Comparison of ENCODE assay signal across 8 cellular contexts in genomic region chr12:32305163-32305562, GRCh38.
DNase-seq lines count a peak whose midpoint lies in the region; ATAC-seq and TF ChIP-seq lines count a peak whose summit lies in the region.

No MANE protein-coding gene starts in this region.

- H3K4me2 ChIP-seq in GM23338, result no peak overlapping the region

- H3K36me3 ChIP-seq in CD8-positive, alpha-beta T cell (ENCODE audit: insufficient read depth, low read length), result no peaks in the 10 kb centered on the region
- H3K36me3 ChIP-seq in liver (ENCODE audit: control insufficient read depth in 4 of 4, insufficient read depth in 3 of 4, low read depth in 1 of 4, low read length in 3 of 4), result no peaks in the 10 kb centered on the region
- no peaks in the 10 kb centered on the region for H3K36me3 ChIP-seq in GM23338 (ENCODE audit: insufficient read depth)

- peak; percentile 72 for TF ChIP-seq CTCF in CD8-positive, alpha-beta T cell (IDR thresholded peaks at IDR 0.05)
- TF ChIP-seq CTCF in HL-60 (IDR thresholded peaks at IDR 0.05; ENCODE audit: insufficient read depth, low read length) (peak; percentile 1), WI38 (IDR thresholded peaks at IDR 0.05; ENCODE audit: low read depth, low read length) (peak; percentile 20; the same call in 1 of the 2 replicates), liver (IDR thresholded peaks at IDR 0.05; ENCODE audit: low read depth, low read length, missing input control) (peak; percentile 36), GM23338 (conservative IDR thresholded peaks at IDR 0.05; ENCODE audit: low read depth in 2 of 2) (peak in 1 of 2 experiments; percentile 56; a peak in 3 of 4 replicates)

- no peaks in the 10 kb centered on the region for H3K9me3 ChIP-seq in CD8-positive, alpha-beta T cell (ENCODE audit: low read length)
- H3K9me3 ChIP-seq in liver (ENCODE audit: control insufficient read depth in 4 of 4, low read length in 3 of 4), result no peaks in the 10 kb centered on the region

- H3K27ac ChIP-seq in CD8-positive, alpha-beta T cell (ENCODE audit: low read depth, low read length), result no peak overlapping the region
- H3K27ac ChIP-seq in HL-60 (replicated peaks), result no peak overlapping the region
- no peak overlapping the region for H3K27ac ChIP-seq in liver (ENCODE audit: low read depth in 1 of 2, low read length in 2 of 2)
- H3K27ac ChIP-seq in GM23338 (ENCODE audit: low read depth), result no peak overlapping the region

- no peaks in the 10 kb centered on the region for H3K4me1 ChIP-seq in CD8-positive, alpha-beta T cell (ENCODE audit: insufficient read depth, low read length)
- H3K4me1 ChIP-seq in liver (ENCODE audit: control insufficient read depth in 4 of 4, insufficient read depth in 4 of 4, low read length in 3 of 4) (no peaks in the 10 kb centered on the region), GM23338 (ENCODE audit: insufficient read depth) (no peaks in the 10 kb centered on the region)

- ATAC-seq in CD8-positive, alpha-beta T cell, result no peak
- ATAC-seq in GM18873 (IDR thresholded peaks at IDR 0.05; ENCODE audit: low FRiP score, unreplicated experiment) (no peak), GM19035 (IDR thresholded peaks at IDR 0.05; ENCODE audit: unreplicated experiment) (no peak), GM23338 (no peak)

- no peaks in the 10 kb centered on the region for H3K27me3 ChIP-seq in CD8-positive, alpha-beta T cell (ENCODE audit: insufficient read depth, low read length)
- H3K27me3 ChIP-seq in HL-60 (ENCODE audit: insufficient read depth, poor library complexity, severe bottlenecking) (no peaks in the 10 kb centered on the region), liver (ENCODE audit: control insufficient read depth in 4 of 4, insufficient read depth in 4 of 4, low read length in 3 of 4) (no peaks in the 10 kb centered on the region), GM23338 (ENCODE audit: insufficient read depth) (no peaks in the 10 kb centered on the region)

- no peaks in the 10 kb centered on the region for H3K9me3 Mint-ChIP-seq in CD8-positive, alpha-beta T cell
- no peaks in the 10 kb centered on the region for H3K9me3 Mint-ChIP-seq in GM23338

- peak in 1 of 7 experiments; percentile 11 for DNase-seq in CD8-positive, alpha-beta T cell
- DNase-seq in HL-60 (ENCODE audit: low read depth in 1 of 2, low spot score in 1 of 2), result peak in 1 of 2 experiments; percentile 7
- no peak for DNase-seq in stimulated activated naive CD4-positive, alpha-beta T cell treated with Interleukin-2 at 50 U/mL for 16 hours (lab: John Stamatoyannopoulos, UW)
- DNase-seq in GM23338 (ENCODE audit: low spot score), result no peak

- H4K20me1 ChIP-seq in GM23338 (replicated peaks; ENCODE audit: insufficient read depth), result no peaks in the 10 kb centered on the region; the same call in 1 of the 2 replicates

- H3K27ac Mint-ChIP-seq in CD8-positive, alpha-beta T cell, result no peak overlapping the region
- H3K27ac Mint-ChIP-seq in GM23338, result no peak overlapping the region

- H3K9ac ChIP-seq in liver (ENCODE audit: low read depth in 1 of 2, low read length in 2 of 2), result no peak overlapping the region

- H3K4me3 ChIP-seq in CD8-positive, alpha-beta T cell (ENCODE audit: low read depth, low read length), result no peak overlapping the region
- no peak overlapping the region for H3K4me3 ChIP-seq in HL-60 (replicated peaks; ENCODE audit: insufficient read depth, low read length)
- H3K4me3 ChIP-seq in WI38 (ENCODE audit: low read depth, low read length), result no peak overlapping the region
- no peak overlapping the region for H3K4me3 ChIP-seq in liver (ENCODE audit: low read depth in 1 of 3, low read length in 3 of 3)
- H3K4me3 ChIP-seq in GM23338, result no peak overlapping the region

- H3K36me3 Mint-ChIP-seq in CD8-positive, alpha-beta T cell, result peaks cover 9% of the 10 kb centered on the region
- peaks cover 11% of the 10 kb centered on the region; the same call in 2 of the 3 replicates for H3K36me3 Mint-ChIP-seq in GM23338 (ENCODE audit: low read depth)

- H3F3A ChIP-seq in GM23338 (replicated peaks; ENCODE audit: low read depth), result peaks cover 7% of the 10 kb centered on the region; the same call in 1 of the 2 replicates

- H3K79me2 ChIP-seq in GM23338 (replicated peaks; ENCODE audit: insufficient read depth), result peaks cover 6% of the 10 kb centered on the region; the same call in 1 of the 2 replicates

- no peaks in the 10 kb centered on the region for H3K9me2 ChIP-seq in GM23338 (ENCODE audit: insufficient read depth)

- no peaks in the 10 kb centered on the region for H3K27me3 Mint-ChIP-seq in CD8-positive, alpha-beta T cell (ENCODE audit: low read depth)
- no peaks in the 10 kb centered on the region for H3K27me3 Mint-ChIP-seq in GM23338 (ENCODE audit: insufficient read depth, low read depth, poor library complexity)

- CTCF ChIA-PET in CD8-positive, alpha-beta T cell (lab: Charles Lee), result interaction anchor here (1.0 to 4.8 kb wide), 5 partner anchors 244 to 652 kb away, joined by 3 to 39 read pairs (median 4); no protein-coding TSS in a partner anchor

- no peak overlapping the region for H3K4me3 Mint-ChIP-seq in CD8-positive, alpha-beta T cell
- no peak overlapping the region for H3K4me3 Mint-ChIP-seq in GM23338

- peaks cover 5% of the 10 kb centered on the region for H3K4me1 Mint-ChIP-seq in CD8-positive, alpha-beta T cell (ENCODE audit: low read depth)
- H3K4me1 Mint-ChIP-seq in GM23338, result peaks cover 8% of the 10 kb centered on the region

- POLR2A ChIA-PET in CD8-positive, alpha-beta T cell (lab: Charles Lee), result no interaction called here

- intact Hi-C loops in CD8-positive, alpha-beta T cell (cut with DNase I, micrococcal nuclease), result loop anchor here (1.0 to 10.0 kb wide), 8 partner anchors 245 to 1030 kb away; no protein-coding TSS in a partner anchor

- no peak overlapping the region for H2AFZ ChIP-seq in GM23338

- TF ChIP-seq RAD21 in liver (IDR thresholded peaks at IDR 0.05), result peak; percentile 68 to 76

- 72% methylated on average over 1 of the region's 1 CpG for WGBS in liver

TF ChIP-seq in liver, 16 proteins besides CTCF, POLR2A, EP300 and RAD21 (continues in another document):
- no peak for TF ChIP-seq FOXA2 (IDR thresholded peaks at IDR 0.05)
- no peak for TF ChIP-seq RXRA (IDR thresholded peaks at IDR 0.05)
- no peak for TF ChIP-seq EGR1 (IDR thresholded peaks at IDR 0.05; ENCODE audit: low read depth in 2 of 2)
- TF ChIP-seq TAF1 (conservative IDR thresholded peaks at IDR 0.05), result no peak
- TF ChIP-seq MAX (IDR thresholded peaks at IDR 0.05), result no peak
- no peak for TF ChIP-seq HNF4G (IDR thresholded peaks at IDR 0.05)
- no peak for TF ChIP-seq SP1 (IDR thresholded peaks at IDR 0.05)
- TF ChIP-seq HNF4A (conservative IDR thresholded peaks at IDR 0.05), result no peak
- no peak for TF ChIP-seq NR2F2 (IDR thresholded peaks at IDR 0.05)
- no peak for TF ChIP-seq FOXA1 (IDR thresholded peaks at IDR 0.05)
- no peak for TF ChIP-seq YY1 (IDR thresholded peaks at IDR 0.05)
- TF ChIP-seq ATF3 (IDR thresholded peaks at IDR 0.05), result no peak

TF ChIP-seq in GM23338, 12 proteins besides CTCF, POLR2A, EP300 and RAD21 (continues in another document):
- TF ChIP-seq ZNF331 (CRISPR knock-in tag; IDR thresholded peaks at IDR 0.05; ENCODE audit: low read depth), result no peak
- no peak for TF ChIP-seq CREB1 (CRISPR knock-in tag; IDR thresholded peaks at IDR 0.05; ENCODE audit: low read depth)
- no peak for TF ChIP-seq JUNB (IDR thresholded peaks at IDR 0.05; ENCODE audit: unreplicated experiment)
- no peak for TF ChIP-seq POLR2AphosphoS5 (IDR thresholded peaks at IDR 0.05; ENCODE audit: low read depth)
- TF ChIP-seq STAT1 (IDR thresholded peaks at IDR 0.05; ENCODE audit: unreplicated experiment), result no peak
- TF ChIP-seq REST (IDR thresholded peaks at IDR 0.05; ENCODE audit: unreplicated experiment), result no peak
- TF ChIP-seq ZNF114 (CRISPR knock-in tag; IDR thresholded peaks at IDR 0.05), result no peak
- TF ChIP-seq EZH2 (IDR thresholded peaks at IDR 0.05; ENCODE audit: low read depth, unreplicated experiment), result no peak
- no peak for TF ChIP-seq EZH2phosphoT487 (IDR thresholded peaks at IDR 0.05; ENCODE audit: unreplicated experiment)
- no peak for TF ChIP-seq NANOG (IDR thresholded peaks at IDR 0.05; ENCODE audit: borderline replicate concordance)
